ENCODE assay signal across 32 cellular contexts in the genomic region with DNA sequence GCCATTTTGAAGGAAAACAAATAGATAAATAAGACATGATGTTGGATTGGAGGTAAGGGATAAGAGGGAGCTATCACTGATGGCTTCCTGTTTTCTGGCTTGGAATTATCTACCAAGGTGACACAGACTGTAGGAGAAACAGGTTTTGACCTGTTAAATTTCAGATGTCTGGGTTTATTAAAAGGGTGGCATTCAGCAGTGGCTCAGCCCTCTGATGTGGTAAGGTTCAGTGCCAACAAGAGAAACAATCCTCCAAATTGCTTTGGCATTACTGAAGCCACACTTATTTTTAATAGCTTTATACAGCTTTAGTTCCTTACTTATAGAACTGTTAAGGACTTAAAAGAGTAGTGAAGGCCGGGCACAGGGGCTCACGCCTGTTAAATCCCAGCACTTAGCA.
"Had no signal": no experiment of that assay in that cellular context is flagged by ENCODE, and none has a peak within 500 bp of the region (broad histone marks: within the 10 kb centered on the region; RNA-seq: fewer than 3 reads in every experiment).

No MANE protein-coding gene starts in this region.

- H3K9me3 Mint-ChIP-seq: activated B cell treated with CpG ODN at 0.5 μM for 24 hours; activated CD4-positive, alpha-beta T cell treated with anti-CD3 and anti-CD28 coated beads, Interleukin-2, amount 10 ng/mL, durations not matched to agents 24 days and 14 days; activated T-cell treated with anti-CD3 and anti-CD28 coated beads, Interleukin-2, amount 50 U/mL, for 24 hours; activated T-helper 1 cell treated with anti-CD3 and anti-CD28 coated beads, Interleukin-12 subunit alpha, Interleukin-12 subunit beta, Interleukin-2, Interleukin-4 antibody, amounts not matched to agents 30 ng/mL and 10 ng/mL and 1 ng/mL, durations not matched to agents 14 hours and 24 hours and 36 hours; brain; T-helper 1 cell treated with Interleukin-12 subunit alpha and Interleukin-12 subunit beta and Interleukin-4 antibody, amounts not matched to agents 30 μg/mL and 1 μg/mL, for 36 hours had no signal

- H3K36me3 ChIP-seq: SJSA1 had no signal

- H3K4me3 ChIP-seq: SJSA1 had no signal

- H3K27ac Mint-ChIP-seq: activated B cell treated with CpG ODN at 0.5 μM for 24 hours; activated CD4-positive, alpha-beta T cell treated with anti-CD3 and anti-CD28 coated beads, Interleukin-2, amount 10 ng/mL, durations not matched to agents 24 days and 14 days; activated CD8-positive, alpha-beta memory T cell treated with anti-CD3 and anti-CD28 coated beads, Interleukin-2, amount 10 ng/mL, durations not matched to agents 7 days and 5 days; activated naive CD8-positive, alpha-beta T cell; activated T-cell treated with anti-CD3 and anti-CD28 coated beads, Interleukin-2, amount 50 U/mL, for 24 hours; activated T-helper 1 cell treated with anti-CD3 and anti-CD28 coated beads, Interleukin-12 subunit alpha, Interleukin-12 subunit beta, Interleukin-2, Interleukin-4 antibody, amounts not matched to agents 30 ng/mL and 10 ng/mL and 1 ng/mL, durations not matched to agents 14 hours and 24 hours and 36 hours; T-helper 1 cell treated with Interleukin-12 subunit alpha and Interleukin-12 subunit beta and Interleukin-4 antibody, amounts not matched to agents 30 μg/mL and 1 μg/mL, for 36 hours had no signal

- H3K9me3 ChIP-seq: SJSA1 had no signal

- ATAC-seq: activated CD8-positive, alpha-beta memory T cell treated with anti-CD3 and anti-CD28 coated beads, Interleukin-2, amount 10 ng/mL, durations not matched to agents 7 days and 5 days; Panc1; SK-N-SH treated with all-trans-retinoic acid at 6 μM for 48 hours had no signal

- H3K36me3 Mint-ChIP-seq: brain had no signal

- DNase-seq: activated B cell treated with CpG ODN at 0.5 μM for 24 hours; activated CD4-positive, alpha-beta T cell treated with anti-CD3 and anti-CD28 coated beads for 1 hour; activated CD4-positive, alpha-beta T cell treated with anti-CD3 and anti-CD28 coated beads, Interleukin-2, amount 10 ng/mL, durations not matched to agents 24 days and 14 days; activated CD4-positive, alpha-beta T cell treated with anti-CD3 and anti-CD28 coated beads, Interleukin-2, amount 50 U/mL, for 48 hours; activated CD8-positive, alpha-beta memory T cell treated with anti-CD3 and anti-CD28 coated beads, Interleukin-2, amount 10 ng/mL, durations not matched to agents 7 days and 5 days; activated effector memory CD4-positive, alpha-beta T cell treated with Interleukin-2 at 50 U/mL for 16 hours; activated naive CD4-positive, alpha-beta T cell; activated T-cell treated with anti-CD3 and anti-CD28 coated beads, Interleukin-2, amount 50 U/mL, for 24 hours; amygdala; cerebellar nuclear complex; Kasumi-1; KBM-7; NCI-H1092; NCI-H1417; NCI-H1930; NCI-H2171; NCI-H2227 treated with DMSO at 0.1 percent for 48 hours; NCI-H446 treated with DMSO at 0.1 percent for 48 hours; NCI-H524 treated with DMSO at 0.1 percent for 48 hours; NCI-H748 treated with DMSO at 0.1 percent for 48 hours; OCI-M1; RPMI8226; SHP77; SW 1271; T-helper 9 cell had no signal

- H3K4me3 Mint-ChIP-seq: activated B cell treated with CpG ODN at 0.5 μM for 24 hours; activated CD4-positive, alpha-beta T cell treated with anti-CD3 and anti-CD28 coated beads, Interleukin-2, amount 10 ng/mL, durations not matched to agents 24 days and 14 days; activated CD8-positive, alpha-beta memory T cell treated with anti-CD3 and anti-CD28 coated beads, Interleukin-2, amount 10 ng/mL, durations not matched to agents 7 days and 5 days; activated naive CD8-positive, alpha-beta T cell; activated T-cell treated with anti-CD3 and anti-CD28 coated beads, Interleukin-2, amount 50 U/mL, for 24 hours; activated T-helper 1 cell treated with anti-CD3 and anti-CD28 coated beads, Interleukin-12 subunit alpha, Interleukin-12 subunit beta, Interleukin-2, Interleukin-4 antibody, amounts not matched to agents 30 ng/mL and 10 ng/mL and 1 ng/mL, durations not matched to agents 14 hours and 24 hours and 36 hours; brain; T-helper 1 cell treated with Interleukin-12 subunit alpha and Interleukin-12 subunit beta and Interleukin-4 antibody, amounts not matched to agents 30 μg/mL and 1 μg/mL, for 36 hours had no signal

- H3K27ac ChIP-seq: SJSA1 had no signal
